In genomic region chr3:56930706-56931105, GRCh38 we compare ENCODE assay signal across 16 cellular contexts.
DNase-seq lines count a peak whose midpoint lies in the region; ATAC-seq and TF ChIP-seq lines count a peak whose summit lies in the region.
"Had no signal": no experiment of that assay in that cellular context is flagged by ENCODE, and none has a peak within 500 bp of the region (broad histone marks: within the 10 kb centered on the region; RNA-seq: fewer than 3 reads in every experiment).

No MANE protein-coding gene starts in this region.

- H3K4me1 Mint-ChIP-seq in stimulated activated naive CD8-positive, alpha-beta T cell treated with anti-CD3 and anti-CD28 coated beads, Interleukin-15, amount 100 ng/mL, for 72 hours, result peaks cover 53% of the 10 kb centered on the region
- H3K4me1 Mint-ChIP-seq: B cell had no signal

- H3K27ac Mint-ChIP-seq in stimulated activated naive CD8-positive, alpha-beta T cell treated with anti-CD3 and anti-CD28 coated beads, Interleukin-15, amount 100 ng/mL, for 72 hours, result peak overlapping the region in 1 of 2 donors; percentile 31
- H3K27ac Mint-ChIP-seq: B cell had no signal

- H2AFZ ChIP-seq in mammary epithelial cell (ENCODE audit: low read depth, low read length), result no peak overlapping the region

- H3K4me2 ChIP-seq in mammary epithelial cell (ENCODE audit: insufficient read depth, low read depth, low read length), result peak overlapping the region; percentile 32

- H3K4me3 Mint-ChIP-seq in stimulated activated naive CD8-positive, alpha-beta T cell treated with anti-CD3 and anti-CD28 coated beads, Interleukin-15, amount 100 ng/mL, for 72 hours, result no peak overlapping the region
- H3K4me3 Mint-ChIP-seq: B cell had no signal

- no peaks in the 10 kb centered on the region for H3K27me3 Mint-ChIP-seq in stimulated activated naive CD8-positive, alpha-beta T cell treated with anti-CD3 and anti-CD28 coated beads, Interleukin-15, amount 100 ng/mL, for 72 hours

- peaks cover 9 to 21% of the 10 kb centered on the region in 2 donors for H3K9me3 Mint-ChIP-seq in stimulated activated naive CD8-positive, alpha-beta T cell treated with anti-CD3 and anti-CD28 coated beads, Interleukin-15, amount 100 ng/mL, for 72 hours

- 42% methylated on average over 5 of the region's 5 CpGs for WGBS in mammary epithelial cell (ENCODE audit: low coverage, missing lambda C conversion rate)
- 85% methylated on average over 5 of the region's 5 CpGs for WGBS in esophagus muscularis mucosa

- dilution Hi-C loops in mammary epithelial cell (cut with HindIII; ENCODE audit: low sequenced_read_pairs), result no loop called here

- in situ Hi-C loops in mammary epithelial cell (cut with MboI; ENCODE audit: low sequenced_read_pairs in 2 of 2), result no loop called here

- no peaks in the 10 kb centered on the region for H4K20me1 ChIP-seq in mammary epithelial cell (ENCODE audit: insufficient read depth, low read length)

- H3K27me3 ChIP-seq in mammary epithelial cell (ENCODE audit: insufficient read depth, low read length) (no peaks in the 10 kb centered on the region), esophagus muscularis mucosa (no peaks in the 10 kb centered on the region)
- H3K27me3 ChIP-seq: thyroid gland had no signal

- intact Hi-C loops in mammary epithelial cell (cut with micrococcal nuclease), result no loop called here
- intact Hi-C loops in esophagus muscularis mucosa (cut with DNase I), result no loop called here

- ATAC-seq in stimulated activated naive CD8-positive, alpha-beta T cell treated with anti-CD3 and anti-CD28 coated beads, Interleukin-15, amount 100 ng/mL, for 72 hours, result peak; percentile 98

- H3K4me1 ChIP-seq in mammary epithelial cell (ENCODE audit: insufficient read depth, low read length) (peaks cover 40% of the 10 kb centered on the region), esophagus muscularis mucosa (peaks cover 19 to 28% (median 24%) of the 10 kb centered on the region in 4 donors)

- no peak overlapping the region for H3K4me3 ChIP-seq in mammary epithelial cell (replicated peaks in 1 of 3; ENCODE audit: insufficient read depth in 1 of 3, low read depth in 2 of 3, low read length in 3 of 3)
- H3K4me3 ChIP-seq in esophagus muscularis mucosa, result no peak overlapping the region
- H3K4me3 ChIP-seq: thyroid gland had no signal

- POLR2A ChIA-PET in RWPE1 (lab: Yijun Ruan, JAX; ENCODE audit: low non-redundant PET), result no interaction called here

- no peak overlapping the region for H3K9ac ChIP-seq in mammary epithelial cell (ENCODE audit: insufficient read depth, low read length)

- TF ChIP-seq EP300 in esophagus muscularis mucosa (IDR thresholded peaks at IDR 0.05), result no peak

- peak; percentile 25 for DNase-seq in stimulated activated CD4-positive, alpha-beta T cell treated with anti-CD3 and anti-CD28 coated beads, Interleukin-15, amount 100 ng/mL, for 24 hours
- DNase-seq in stimulated activated CD4-positive, alpha-beta T cell treated with anti-CD3 and anti-CD28 coated beads, Interleukin-2, amount 100 ng/mL, for 24 hours, result no peak
- DNase-seq in RWPE1 (ENCODE audit: low spot score) (peak; percentile 39), mammary epithelial cell (peak; percentile 90), NCI-H82 treated with DMSO at 0.1 percent for 48 hours (lab: John Stamatoyannopoulos, UW; ENCODE audit: unreplicated experiment) (no peak), esophagus muscularis mucosa (ENCODE audit: extremely low spot score) (no peak), NCI-H2081 (lab: John Stamatoyannopoulos, UW) (no peak)
- DNase-seq in stimulated activated naive CD8-positive, alpha-beta T cell treated with anti-CD3 and anti-CD28 coated beads, Interleukin-15, amount 100 ng/mL, for 72 hours, result peak in 1 of 2 donors; percentile 24
- DNase-seq: DND-41, NCI-H1930, NCI-H69, posterior cingulate gyrus, SHP77 had no signal

- TF ChIP-seq CTCF in RWPE1 (conservative IDR thresholded peaks at IDR 0.05; ENCODE audit: low read depth) (no peak), mammary epithelial cell (conservative IDR thresholded peaks at IDR 0.05 in 1 of 2, IDR thresholded peaks at IDR 0.05 in 1 of 2; ENCODE audit: extremely low read depth in 1 of 2, insufficient read depth in 1 of 2, low read depth in 1 of 2, low read length in 2 of 2) (no peak), esophagus muscularis mucosa (IDR thresholded peaks at IDR 0.05) (no peak)

- H3K79me2 ChIP-seq in mammary epithelial cell (ENCODE audit: insufficient read depth, low read length), result no peaks in the 10 kb centered on the region

- H3K9me3 ChIP-seq in mammary epithelial cell (replicated peaks; ENCODE audit: insufficient read depth, low read length) (no peaks in the 10 kb centered on the region), esophagus muscularis mucosa (no peaks in the 10 kb centered on the region)
- H3K9me3 ChIP-seq: thyroid gland had no signal

- H3K36me3 ChIP-seq in mammary epithelial cell (ENCODE audit: insufficient read depth, low read length) (no peaks in the 10 kb centered on the region), esophagus muscularis mucosa (no peaks in the 10 kb centered on the region)
- H3K36me3 ChIP-seq: thyroid gland had no signal

- CTCF ChIA-PET in RWPE1 (lab: Yijun Ruan, JAX) (no interaction called here), mammary epithelial cell (lab: Charles Lee; ENCODE audit: low non-redundant PET) (no interaction called here)

- H3K27ac ChIP-seq in RWPE1 (no peak overlapping the region), mammary epithelial cell (ENCODE audit: insufficient read depth, low read depth, low read length) (peak overlapping the region; percentile 70), esophagus muscularis mucosa (replicated peaks in 1 of 4) (no peak overlapping the region)
- H3K27ac ChIP-seq: coronary artery, thyroid gland had no signal

- BruUV-seq in mammary epithelial cell (replicated peaks; lab: Mats Ljungman, UMichigan), result no TSS peak

- no peak for TF ChIP-seq POLR2A in esophagus muscularis mucosa (IDR thresholded peaks at IDR 0.05; ENCODE audit: low read depth)

Comparison
In these comparisons a context has a peak if more than half of its experiments do, and no peak if none do; other contexts are left out.
1. DNase-seq: peak in stimulated activated CD4-positive, alpha-beta T cell treated with anti-CD3 and anti-CD28 coated beads, Interleukin-15, amount 100 ng/mL, for 24 hours (single experiment), RWPE1 (single experiment) and mammary epithelial cell (single experiment); none in stimulated activated CD4-positive, alpha-beta T cell treated with anti-CD3 and anti-CD28 coated beads, Interleukin-2, amount 100 ng/mL, for 24 hours (0 of 2), NCI-H82 treated with DMSO at 0.1 percent for 48 hours (single experiment), esophagus muscularis mucosa (single experiment) and NCI-H2081 (0 of 2).